ENCODE assay signal across 9 cellular contexts in the genomic region with DNA sequence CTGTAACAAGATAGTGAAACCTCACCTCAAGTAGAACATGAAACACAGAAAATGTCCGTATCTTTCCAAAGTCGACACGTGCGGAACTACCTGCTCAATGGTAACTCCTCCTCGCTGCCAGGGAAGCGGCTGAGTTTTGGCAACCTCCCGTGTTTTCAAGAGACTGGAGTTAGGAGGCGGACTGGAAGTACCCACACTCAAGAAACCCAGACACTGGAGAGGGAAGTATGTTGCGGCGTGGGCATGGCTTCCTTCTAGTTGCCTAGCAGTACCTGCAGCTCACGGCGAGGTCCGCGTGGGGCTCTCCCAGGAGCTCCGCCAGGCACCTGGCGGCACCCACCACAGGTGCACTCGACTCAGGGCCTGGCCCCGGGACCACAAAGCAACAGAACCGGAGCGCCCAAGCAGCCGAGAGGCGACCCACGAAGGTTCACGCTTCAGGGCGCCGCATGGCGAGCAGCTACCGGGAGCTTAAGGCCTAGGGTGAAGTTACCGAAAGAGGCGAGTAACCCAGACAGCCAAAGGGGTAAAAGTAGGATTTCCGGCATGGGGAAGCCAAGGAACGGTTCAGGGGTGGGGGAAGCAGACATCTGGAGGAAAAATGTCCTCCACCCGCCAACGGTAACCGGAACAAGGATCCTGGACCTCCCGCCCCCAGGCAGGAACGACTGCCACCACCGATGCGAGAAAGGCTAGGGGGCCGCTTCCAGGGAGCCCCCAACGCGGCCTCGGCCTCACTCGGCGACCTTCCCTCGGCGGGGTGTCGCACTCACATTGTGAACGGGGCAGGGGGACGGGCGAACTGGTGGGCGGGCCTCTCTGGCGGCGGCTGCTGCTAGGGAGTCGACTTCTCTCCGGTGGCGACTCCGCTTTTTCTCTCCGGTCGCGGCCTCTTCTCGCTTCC. TPM values are rescaled to one million over a fixed set of nuclear protein-coding genes. Genes with fewer than 3 reads are reported as not detected.
DNase-seq lines count a peak whose midpoint lies in the region; ATAC-seq, FAIRE-seq and TF ChIP-seq lines count a peak whose summit lies in the region.
"Had no signal": no experiment of that assay in that cellular context is flagged by ENCODE, and none has a peak within 500 bp of the region (broad histone marks: within the 10 kb centered on the region; RNA-seq: fewer than 3 reads in every experiment).

No MANE protein-coding gene starts in this region.

- no peak for TF ChIP-seq RAD21 in HepG2 (CRISPR knock-in tag; IDR thresholded peaks at IDR 0.05)

- no peaks in the 10 kb centered on the region for H3K9me3 Mint-ChIP-seq in chondrocyte (ENCODE audit: low read depth)

- BruUV-seq in HepG2 (replicated peaks; lab: Mats Ljungman, UMichigan) = TSS peak; percentile 63

- H3K9me3 ChIP-seq in DND-41 (ENCODE audit: insufficient read depth, low read length, severe bottlenecking) (no peaks in the 10 kb centered on the region), HepG2 (ENCODE audit: low read length) (no peaks in the 10 kb centered on the region)

- H3K4me3 ChIP-seq in DND-41 (ENCODE audit: low read depth in 1 of 2, low read length in 2 of 2) (peak overlapping the region; percentile 60 to 71), HepG2 (replicated peaks in 1 of 3; ENCODE audit: insufficient read depth in 1 of 3, low read depth in 2 of 3, low read length in 3 of 3) (peak overlapping the region; percentile 96 to 98 (median 98))

- peaks cover 51% of the 10 kb centered on the region for H3K4me1 ChIP-seq in DND-41 (ENCODE audit: insufficient read depth, low read length)
- H3K4me1 ChIP-seq in HepG2 (ENCODE audit: insufficient read depth, low read length) = peaks cover 25% of the 10 kb centered on the region

- H3K27ac ChIP-seq in DND-41 (ENCODE audit: low read length) = peak overlapping the region; percentile 92
- peak overlapping the region; percentile 99 for H3K27ac ChIP-seq in HepG2 (ENCODE audit: extremely low read length, insufficient read depth, low read length)

- TF ChIP-seq CTCF in DND-41 (IDR thresholded peaks at IDR 0.05; ENCODE audit: borderline replicate concordance, extremely low read depth, low read length, poor library complexity, severe bottlenecking) (no peak), chondrocyte (IDR thresholded peaks at IDR 0.05) (no peak), HepG2 (CRISPR knock-in tag; IDR thresholded peaks at IDR 0.05) (no peak)

- FAIRE-seq in H54 (lab: Jason Lieb, UNC) (no peak), HepG2 (lab: Jason Lieb, UNC) (no peak)
- FAIRE-seq: frontal cortex had no signal

- peak overlapping the region; percentile 75 for H3K4me2 ChIP-seq in DND-41 (ENCODE audit: insufficient read depth, low read length)
- H3K4me2 ChIP-seq in HepG2 (ENCODE audit: low read depth, low read length) = peak overlapping the region; percentile 78

- peak overlapping the region; percentile 99 for H3K27ac Mint-ChIP-seq in chondrocyte (ENCODE audit: unreplicated experiment)

- no peaks in the 10 kb centered on the region for H3K27me3 ChIP-seq in DND-41 (ENCODE audit: insufficient read depth, low read length, poor library complexity)
- H3K27me3 ChIP-seq in HepG2 (ENCODE audit: control insufficient read depth in 1 of 2, insufficient read depth in 2 of 2, low read length in 2 of 2) = no peaks in the 10 kb centered on the region; a peak in 1 of 5 replicates

- H3K27me3 Mint-ChIP-seq in chondrocyte (ENCODE audit: low read depth) = no peaks in the 10 kb centered on the region

- H4K20me1 ChIP-seq in DND-41 (ENCODE audit: insufficient read depth, low read length) (peaks cover 42% of the 10 kb centered on the region), HepG2 (ENCODE audit: insufficient read depth, low read length) (peaks cover 31% of the 10 kb centered on the region)

- TF ChIP-seq POLR2A in H54 (IDR thresholded peaks at IDR 0.05; ENCODE audit: low read depth, low read length) (peak; percentile 13; the same call in 1 of the 2 replicates), HepG2 (IDR thresholded peaks at IDR 0.05; ENCODE audit: insufficient read depth in 1 of 2, low read depth in 2 of 2, low read length in 2 of 2) (no peak; a peak in 1 of 4 replicates)

- 1% methylated on average over 24 of the region's 62 CpGs for WGBS in HepG2 (ENCODE audit: low lambda C conversion rate)

- DNase-seq in DND-41 (peak; percentile 57), H54 (ENCODE audit: insufficient read length, low spot score) (no peak), NCI-H187 (lab: John Stamatoyannopoulos, UW) (peak; percentile 10 to 77), chondrocyte (ENCODE audit: low spot score) (peak; percentile 90), HepG2 (ENCODE audit: low spot score) (no peak), NCI-H1694 (lab: John Stamatoyannopoulos, UW) (no peak)
- peak; percentile 26 to 33 for DNase-seq in activated CD4-positive, alpha-beta T cell treated with anti-CD3 and anti-CD28 coated beads for 24 hours (ENCODE audit: low read depth in 2 of 2)
- peak; percentile 61 for DNase-seq in stimulated activated CD4-positive, alpha-beta T cell treated with anti-CD3 and anti-CD28 coated beads, Interleukin-4, amount 100 ng/mL, for 24 hours

- intact Hi-C loops in HepG2 (cut with micrococcal nuclease; ENCODE audit: unreplicated experiment) = loop anchor here (1.0 kb wide), 1 partner anchor 38 kb away; a partner anchor contains a TSS

- H3K9ac ChIP-seq in DND-41 (ENCODE audit: low read depth, low read length) (peak overlapping the region; percentile 90), HepG2 (ENCODE audit: insufficient read depth, low read depth, low read length) (peak overlapping the region; percentile 100)

- POLR2A ChIA-PET in HepG2 (lab: Yijun Ruan, JAX) = interaction anchor here (0.6 to 3.5 kb wide), 33 partner anchors 8 to 465 kb away, joined by 3 to 42 read pairs (median 4); a partner anchor contains a TSS

- H3K79me2 ChIP-seq in DND-41 (ENCODE audit: insufficient read depth, low read length) (peaks cover 63% of the 10 kb centered on the region), HepG2 (ENCODE audit: insufficient read depth, low read length) (peaks cover 51% of the 10 kb centered on the region)

- H3K36me3 ChIP-seq in DND-41 (ENCODE audit: insufficient read depth, low read length) = peaks cover 41% of the 10 kb centered on the region
- H3K36me3 ChIP-seq in HepG2 (replicated peaks in 1 of 2; ENCODE audit: control insufficient read depth in 1 of 2, insufficient read depth in 2 of 2, low read length in 2 of 2) = no peaks in the 10 kb centered on the region; a peak in 1 of 5 replicates

- H3K36me3 Mint-ChIP-seq in chondrocyte (ENCODE audit: low read depth) = peaks cover 2% of the 10 kb centered on the region

- peak; percentile 45; the same call in 2 of the 3 replicates for ATAC-seq in DND-41 (ENCODE audit: insufficient read depth, low read depth)
- ATAC-seq in HepG2 = peak; percentile 61

- CTCF ChIA-PET in HepG2 (lab: Yijun Ruan, JAX; ENCODE audit: low intra/inter-chr PET ratio, low total read pairs) = no interaction called here

- H3K4me3 Mint-ChIP-seq in chondrocyte (ENCODE audit: unreplicated experiment) = peak overlapping the region; percentile 91

- TF ChIP-seq EP300 in HepG2 (IDR thresholded peaks at IDR 0.05; ENCODE audit: low read depth in 2 of 2, low read length in 2 of 2) = no peak
- no peak for TF ChIP-seq EP300 in HepG2 (CRISPR knock-in tag; IDR thresholded peaks at IDR 0.05; ENCODE audit: borderline replicate concordance)

- peak overlapping the region; percentile 41 for H2AFZ ChIP-seq in DND-41 (ENCODE audit: low read depth, low read length)
- H2AFZ ChIP-seq in HepG2 (ENCODE audit: low read length) = no peak overlapping the region

- in situ Hi-C loops in HepG2 (cut with HindIII; ENCODE audit: extremely low pct_ligation_motif_present, low pct_unique_long_range_greater_than_20kb) = loop anchor here (5.0 kb wide), 1 partner anchor 40 kb away; a partner anchor contains a TSS

- peaks cover 36% of the 10 kb centered on the region for H3K4me1 Mint-ChIP-seq in chondrocyte (ENCODE audit: low read depth)

RNA-seq across cellular contexts. Expression of a gene that starts 0.6 kb away (rescaled TPM):
- total RNA-seq in chondrocyte (123 to 156 TPM (median 127 TPM) in 3 replicates), HepG2 (2016; rRNA removed; fragmentation: Illumina TruSeq; extraction: Trizol) (159 and 290 TPM in 2 replicates)
- 36.7 and 44.1 TPM in 2 replicates for total RNA-seq in HepG2 (2016; cell fraction: cytosol; rRNA removed; fragmentation: Illumina TruSeq; extraction: Trizol; ENCODE audit: low read depth)
- 170 and 269 TPM in 2 replicates for total RNA-seq in HepG2 (2016; cell fraction: insoluble cytoplasmic fraction; rRNA removed; fragmentation: Illumina TruSeq; extraction: Trizol)
- total RNA-seq in HepG2 (2016; cell fraction: membrane; rRNA removed; fragmentation: Illumina TruSeq; extraction: Trizol) = 155 and 168 TPM in 2 replicates
- 118 and 124 TPM in 2 replicates for total RNA-seq in HepG2 (2016; cell fraction: nucleus; rRNA removed; fragmentation: Illumina TruSeq; extraction: Trizol)
- polyA plus RNA-seq in HepG2 (2011; rRNA removed) = 43.7 and 54.4 TPM in 2 replicates
- polyA plus RNA-seq in HepG2 (2011; cell fraction: cytosol; rRNA removed) = 23.9 and 37.8 TPM in 2 replicates
- polyA plus RNA-seq in HepG2 (2011; cell fraction: nucleus; rRNA removed) = 16.1 and 21.1 TPM in 2 replicates
- polyA plus RNA-seq in HepG2 (2012) = 244 and 265 TPM in 2 replicates
- 58.0 and 58.7 TPM in 2 replicates for polyA plus RNA-seq in HepG2 (2016; cell fraction: cytosol; fragmentation: Illumina TruSeq; extraction: Trizol; ENCODE audit: low read depth)
- 452 and 465 TPM in 2 replicates for polyA plus RNA-seq in HepG2 (2016; cell fraction: insoluble cytoplasmic fraction; fragmentation: Illumina TruSeq; extraction: Trizol; ENCODE audit: low read depth)
- polyA plus RNA-seq in HepG2 (2016; cell fraction: membrane; fragmentation: Illumina TruSeq; extraction: Trizol; ENCODE audit: low read depth) = 140 and 145 TPM in 2 replicates
- polyA plus RNA-seq in HepG2 (2016; cell fraction: nucleus; fragmentation: Illumina TruSeq; extraction: Trizol; ENCODE audit: insufficient read depth, low read depth) = 228 and 240 TPM in 2 replicates
- 15.3 and 29.9 TPM in 2 replicates for polyA minus RNA-seq in HepG2 (2011; rRNA and poly(A)+ RNA removed; ENCODE audit: low replicate concordance)
- polyA minus RNA-seq in HepG2 (2011; cell fraction: cytosol; rRNA and poly(A)+ RNA removed) = 57.2 and 64.6 TPM in 2 replicates
- polyA minus RNA-seq in HepG2 (2011; cell fraction: nucleus; rRNA and poly(A)+ RNA removed) = 23.0 and 29.1 TPM in 2 replicates

RNA-seq across cellular contexts. Expression of a gene that starts 37.6 kb away (rescaled TPM):
- 483 to 537 TPM (median 513 TPM) in 3 replicates for total RNA-seq in chondrocyte
- 1,700 and 2,295 TPM in 2 replicates for total RNA-seq in HepG2 (2016; rRNA removed; fragmentation: Illumina TruSeq; extraction: Trizol)
- 1,346 and 1,631 TPM in 2 replicates for total RNA-seq in HepG2 (2016; cell fraction: cytosol; rRNA removed; fragmentation: Illumina TruSeq; extraction: Trizol; ENCODE audit: low read depth)
- total RNA-seq in HepG2 (2016; cell fraction: insoluble cytoplasmic fraction; rRNA removed; fragmentation: Illumina TruSeq; extraction: Trizol) = 1,693 and 2,342 TPM in 2 replicates
- total RNA-seq in HepG2 (2016; cell fraction: membrane; rRNA removed; fragmentation: Illumina TruSeq; extraction: Trizol) = 2,301 and 2,703 TPM in 2 replicates
- total RNA-seq in HepG2 (2016; cell fraction: nucleus; rRNA removed; fragmentation: Illumina TruSeq; extraction: Trizol) = 536 and 558 TPM in 2 replicates
- polyA plus RNA-seq in HepG2 (2011; rRNA removed) = 688 and 799 TPM in 2 replicates
- polyA plus RNA-seq in HepG2 (2011; cell fraction: cytosol; rRNA removed) = 537 and 762 TPM in 2 replicates
- polyA plus RNA-seq in HepG2 (2011; cell fraction: nucleus; rRNA removed) = 98.1 and 131 TPM in 2 replicates
- polyA plus RNA-seq in HepG2 (2012) = 1,697 and 1,960 TPM in 2 replicates
- polyA plus RNA-seq in HepG2 (2016; cell fraction: cytosol; fragmentation: Illumina TruSeq; extraction: Trizol; ENCODE audit: low read depth) = 1,551 and 1,609 TPM in 2 replicates
- 1,930 and 2,097 TPM in 2 replicates for polyA plus RNA-seq in HepG2 (2016; cell fraction: insoluble cytoplasmic fraction; fragmentation: Illumina TruSeq; extraction: Trizol; ENCODE audit: low read depth)
- 2,028 and 2,269 TPM in 2 replicates for polyA plus RNA-seq in HepG2 (2016; cell fraction: membrane; fragmentation: Illumina TruSeq; extraction: Trizol; ENCODE audit: low read depth)
- 833 and 868 TPM in 2 replicates for polyA plus RNA-seq in HepG2 (2016; cell fraction: nucleus; fragmentation: Illumina TruSeq; extraction: Trizol; ENCODE audit: insufficient read depth, low read depth)
- polyA minus RNA-seq in HepG2 (2011; rRNA and poly(A)+ RNA removed; ENCODE audit: low replicate concordance) = 250 and 557 TPM in 2 replicates
- 139 and 145 TPM in 2 replicates for polyA minus RNA-seq in HepG2 (2011; cell fraction: cytosol; rRNA and poly(A)+ RNA removed)
- polyA minus RNA-seq in HepG2 (2011; cell fraction: nucleus; rRNA and poly(A)+ RNA removed) = 70.6 and 115 TPM in 2 replicates

RNA-seq across cellular contexts. Expression of a gene that starts 41.7 kb away (rescaled TPM):
- 380 to 467 TPM (median 398 TPM) in 3 replicates for total RNA-seq in chondrocyte
- total RNA-seq in HepG2 (2016; rRNA removed; fragmentation: Illumina TruSeq; extraction: Trizol) = 1,051 and 1,399 TPM in 2 replicates
- 224 and 228 TPM in 2 replicates for total RNA-seq in HepG2 (2016; cell fraction: cytosol; rRNA removed; fragmentation: Illumina TruSeq; extraction: Trizol; ENCODE audit: low read depth)
- total RNA-seq in HepG2 (2016; cell fraction: insoluble cytoplasmic fraction; rRNA removed; fragmentation: Illumina TruSeq; extraction: Trizol) = 1,021 and 1,411 TPM in 2 replicates
- total RNA-seq in HepG2 (2016; cell fraction: membrane; rRNA removed; fragmentation: Illumina TruSeq; extraction: Trizol) = 344 and 367 TPM in 2 replicates
- total RNA-seq in HepG2 (2016; cell fraction: nucleus; rRNA removed; fragmentation: Illumina TruSeq; extraction: Trizol) = 359 and 382 TPM in 2 replicates
- polyA plus RNA-seq in HepG2 (2011; rRNA removed) = 985 and 1,180 TPM in 2 replicates
- 961 and 1,057 TPM in 2 replicates for polyA plus RNA-seq in HepG2 (2011; cell fraction: cytosol; rRNA removed)
- polyA plus RNA-seq in HepG2 (2011; cell fraction: nucleus; rRNA removed) = 521 and 614 TPM in 2 replicates
- polyA plus RNA-seq in HepG2 (2012) = 690 and 871 TPM in 2 replicates
- polyA plus RNA-seq in HepG2 (2016; cell fraction: cytosol; fragmentation: Illumina TruSeq; extraction: Trizol; ENCODE audit: low read depth) = 156 and 174 TPM in 2 replicates
- 1,081 and 1,136 TPM in 2 replicates for polyA plus RNA-seq in HepG2 (2016; cell fraction: insoluble cytoplasmic fraction; fragmentation: Illumina TruSeq; extraction: Trizol; ENCODE audit: low read depth)
- 252 and 280 TPM in 2 replicates for polyA plus RNA-seq in HepG2 (2016; cell fraction: membrane; fragmentation: Illumina TruSeq; extraction: Trizol; ENCODE audit: low read depth)
- 530 and 544 TPM in 2 replicates for polyA plus RNA-seq in HepG2 (2016; cell fraction: nucleus; fragmentation: Illumina TruSeq; extraction: Trizol; ENCODE audit: insufficient read depth, low read depth)
- 2,113 and 3,228 TPM in 2 replicates for polyA minus RNA-seq in HepG2 (2011; rRNA and poly(A)+ RNA removed; ENCODE audit: low replicate concordance)
- polyA minus RNA-seq in HepG2 (2011; cell fraction: cytosol; rRNA and poly(A)+ RNA removed) = 569 and 591 TPM in 2 replicates
- polyA minus RNA-seq in HepG2 (2011; cell fraction: nucleus; rRNA and poly(A)+ RNA removed) = 160 and 202 TPM in 2 replicates

RNA-seq across cellular contexts. Expression of a gene that starts 57.4 kb away (rescaled TPM):
- total RNA-seq in chondrocyte = 65.2 to 72.8 TPM (median 71.2 TPM) in 3 replicates
- 21.8 and 25.5 TPM in 2 replicates for total RNA-seq in HepG2 (2016; rRNA removed; fragmentation: Illumina TruSeq; extraction: Trizol)
- 7.5 and 9.3 TPM in 2 replicates for total RNA-seq in HepG2 (2016; cell fraction: cytosol; rRNA removed; fragmentation: Illumina TruSeq; extraction: Trizol; ENCODE audit: low read depth)
- 19.6 and 20.3 TPM in 2 replicates for total RNA-seq in HepG2 (2016; cell fraction: insoluble cytoplasmic fraction; rRNA removed; fragmentation: Illumina TruSeq; extraction: Trizol)
- 10.4 and 11.5 TPM in 2 replicates for total RNA-seq in HepG2 (2016; cell fraction: membrane; rRNA removed; fragmentation: Illumina TruSeq; extraction: Trizol)
- total RNA-seq in HepG2 (2016; cell fraction: nucleus; rRNA removed; fragmentation: Illumina TruSeq; extraction: Trizol) = 26.9 and 27.3 TPM in 2 replicates
- 63.5 and 73.5 TPM in 2 replicates for polyA plus RNA-seq in HepG2 (2011; rRNA removed)
- 26.0 and 27.6 TPM in 2 replicates for polyA plus RNA-seq in HepG2 (2011; cell fraction: cytosol; rRNA removed)
- 119 and 134 TPM in 2 replicates for polyA plus RNA-seq in HepG2 (2011; cell fraction: nucleus; rRNA removed)
- 46.0 and 50.1 TPM in 2 replicates for polyA plus RNA-seq in HepG2 (2012)
- polyA plus RNA-seq in HepG2 (2016; cell fraction: cytosol; fragmentation: Illumina TruSeq; extraction: Trizol; ENCODE audit: low read depth) = 0.96 and 1.7 TPM in 2 replicates
- 18.5 and 25.0 TPM in 2 replicates for polyA plus RNA-seq in HepG2 (2016; cell fraction: insoluble cytoplasmic fraction; fragmentation: Illumina TruSeq; extraction: Trizol; ENCODE audit: low read depth)
- 4.6 and 4.7 TPM in 2 replicates for polyA plus RNA-seq in HepG2 (2016; cell fraction: membrane; fragmentation: Illumina TruSeq; extraction: Trizol; ENCODE audit: low read depth)
- polyA plus RNA-seq in HepG2 (2016; cell fraction: nucleus; fragmentation: Illumina TruSeq; extraction: Trizol; ENCODE audit: insufficient read depth, low read depth) = 52.0 and 52.8 TPM in 2 replicates
- 99.4 and 117 TPM in 2 replicates for polyA minus RNA-seq in HepG2 (2011; rRNA and poly(A)+ RNA removed; ENCODE audit: low replicate concordance)
- 47.0 and 52.8 TPM in 2 replicates for polyA minus RNA-seq in HepG2 (2011; cell fraction: cytosol; rRNA and poly(A)+ RNA removed)
- polyA minus RNA-seq in HepG2 (2011; cell fraction: nucleus; rRNA and poly(A)+ RNA removed) = 86.6 and 108 TPM in 2 replicates

Comparison
In these comparisons a context has a peak if more than half of its experiments do, and no peak if none do; other contexts are left out.
1. DNase-seq: peak in DND-41 (single experiment), NCI-H187 (2 of 2), activated CD4-positive, alpha-beta T cell treated with anti-CD3 and anti-CD28 coated beads for 24 hours (2 of 2), chondrocyte (single experiment) and stimulated activated CD4-positive, alpha-beta T cell treated with anti-CD3 and anti-CD28 coated beads, Interleukin-4, amount 100 ng/mL, for 24 hours (single experiment); none in H54 (single experiment), HepG2 (single experiment) and NCI-H1694 (single experiment).